Comparison of ENCODE assay signal across 21 cellular contexts in the genomic region with DNA sequence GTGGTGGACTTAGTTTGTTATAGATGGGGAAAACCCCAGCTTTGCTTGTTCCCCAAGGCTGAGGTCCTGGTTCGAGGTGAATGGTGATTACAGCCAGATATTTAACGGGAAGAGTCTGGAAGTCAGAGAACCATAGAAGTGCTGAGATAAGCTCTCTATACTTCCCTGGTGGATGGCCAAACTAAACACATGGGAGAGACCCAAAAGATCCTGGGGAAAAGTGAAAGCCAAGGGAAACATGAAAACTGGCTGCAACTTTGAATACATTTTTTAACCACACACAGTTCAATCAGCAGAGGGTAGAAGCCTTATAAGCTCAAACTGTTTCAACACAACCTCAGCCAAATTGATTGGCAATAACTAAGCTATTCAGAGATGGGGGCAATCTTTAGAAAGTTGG. TPM values are rescaled to one million over a fixed set of nuclear protein-coding genes. Genes with fewer than 3 reads are reported as not detected.
DNase-seq lines count a peak whose midpoint lies in the region; ATAC-seq and TF ChIP-seq lines count a peak whose summit lies in the region.
"Had no signal": no experiment of that assay in that cellular context is flagged by ENCODE, and none has a peak within 500 bp of the region (broad histone marks: within the 10 kb centered on the region; RNA-seq: fewer than 3 reads in every experiment).

No MANE protein-coding gene starts in this region.

- no peak overlapping the region for H4K8ac ChIP-seq in mesendoderm (ENCODE audit: low read depth, low read length)

- no peak overlapping the region for H4K5ac ChIP-seq in mesendoderm (ENCODE audit: low read length)

- TF ChIP-seq CTCF in coronary artery (IDR thresholded peaks at IDR 0.05) (no peak), glutamatergic neuron (IDR thresholded peaks at IDR 0.05; ENCODE audit: partially characterized antibody, unreplicated experiment) (no peak)

- H2BK15ac ChIP-seq in mesendoderm (replicated peaks; ENCODE audit: low read depth), result no peak overlapping the region

- H3K9ac ChIP-seq in mesendoderm (ENCODE audit: low read length), result no peak overlapping the region

- H3K4me2 ChIP-seq in mesendoderm (ENCODE audit: low read length), result no peak overlapping the region

- no peak for DNase-seq in right cardiac atrium
- DNase-seq in Right ventricle myocardium inferior (ENCODE audit: missing footprints), result no peak
- DNase-seq in dermis blood vessel endothelial cell, result peak; percentile 11
- peak; percentile 29 for DNase-seq in fibroblast of the conjunctiva (ENCODE audit: low read depth)
- no peak for DNase-seq in G401 (ENCODE audit: low spot score)
- no peak for DNase-seq in mesendoderm
- no peak for DNase-seq in coronary artery (ENCODE audit: low spot score)
- no peak for DNase-seq in glutamatergic neuron
- DNase-seq: 8988T; C1 segment of cervical spinal cord; Calu3; CD8-positive, alpha-beta T cell; EL; Karpas-422; MG63; NCI-H1417; NCI-H1694 treated with DMSO at 0.1 percent for 48 hours; NCI-H446 treated with DMSO at 0.1 percent for 48 hours; NCI-H526 treated with DMSO at 0.1 percent for 48 hours; OCI-M1 had no signal

- H3K9me3 Mint-ChIP-seq in glutamatergic neuron (ENCODE audit: unreplicated experiment), result no peaks in the 10 kb centered on the region
- H3K9me3 Mint-ChIP-seq: CD8-positive, alpha-beta T cell had no signal

- no peak overlapping the region for H3K4me3 Mint-ChIP-seq in glutamatergic neuron (ENCODE audit: unreplicated experiment)
- H3K4me3 Mint-ChIP-seq: CD8-positive, alpha-beta T cell had no signal

- no peak overlapping the region for H3K23ac ChIP-seq in mesendoderm (ENCODE audit: low read length)

- H3K4me1 ChIP-seq in right cardiac atrium (ENCODE audit: control insufficient read depth, insufficient read depth, low read length) (no peaks in the 10 kb centered on the region), mesendoderm (ENCODE audit: control insufficient read depth, low read depth, low read length) (no peaks in the 10 kb centered on the region)
- H3K4me1 ChIP-seq: SJSA1 had no signal

- intact Hi-C loops in right cardiac atrium (cut with DNase I), result no loop called here
- intact Hi-C loops in Right ventricle myocardium inferior (cut with DNase I), result no loop called here

- H2BK5ac ChIP-seq in mesendoderm (ENCODE audit: low read length), result no peak overlapping the region

- H3K27me3 Mint-ChIP-seq in glutamatergic neuron (ENCODE audit: unreplicated experiment), result peaks cover 2% of the 10 kb centered on the region

- H3K36me3 Mint-ChIP-seq in glutamatergic neuron (ENCODE audit: unreplicated experiment), result no peaks in the 10 kb centered on the region
- H3K36me3 Mint-ChIP-seq: CD8-positive, alpha-beta T cell had no signal

- H3K27ac ChIP-seq in right cardiac atrium (ENCODE audit: low read length), result no peak overlapping the region
- H3K27ac ChIP-seq in mesendoderm (ENCODE audit: low read depth, low read length), result no peak overlapping the region
- H3K27ac ChIP-seq in coronary artery, result no peak overlapping the region
- H3K27ac ChIP-seq: SJSA1 had no signal

- no peak overlapping the region for H3K56ac ChIP-seq in mesendoderm (ENCODE audit: low read length)

- no peaks in the 10 kb centered on the region for H3K9me3 ChIP-seq in right cardiac atrium (ENCODE audit: control insufficient read depth, low read length)
- H3K9me3 ChIP-seq: MG63, SJSA1 had no signal

- H3K4me3 ChIP-seq in right cardiac atrium (ENCODE audit: low read length), result no peak overlapping the region
- no peak overlapping the region for H3K4me3 ChIP-seq in mesendoderm (ENCODE audit: low read length)
- H3K4me3 ChIP-seq in coronary artery, result no peak overlapping the region
- H3K4me3 ChIP-seq: MG63, SJSA1 had no signal

- no peak overlapping the region for H3K18ac ChIP-seq in mesendoderm (ENCODE audit: low read length)

- no peak overlapping the region for H2AK5ac ChIP-seq in mesendoderm (ENCODE audit: low read length)

- H3K27me3 ChIP-seq in right cardiac atrium (ENCODE audit: control insufficient read depth, insufficient read depth) (no peaks in the 10 kb centered on the region), mesendoderm (ENCODE audit: insufficient read depth, low read length, poor library complexity) (no peaks in the 10 kb centered on the region)
- H3K27me3 ChIP-seq: MG63, SJSA1 had no signal

- no peaks in the 10 kb centered on the region for H3K79me2 ChIP-seq in mesendoderm (ENCODE audit: control insufficient read depth, insufficient read depth, low read length)

- in situ Hi-C loops in G401 (cut with HindIII; ENCODE audit: low sequenced_read_pairs), result no loop called here

- no peak overlapping the region for H3K4ac ChIP-seq in mesendoderm (ENCODE audit: low read depth, low read length)

- no peaks in the 10 kb centered on the region for H3K36me3 ChIP-seq in mesendoderm (ENCODE audit: control insufficient read depth, insufficient read depth, low read length)
- H3K36me3 ChIP-seq: MG63, SJSA1 had no signal

- no peaks in the 10 kb centered on the region for H3K79me1 ChIP-seq in mesendoderm (ENCODE audit: low read length)

- H3K4me1 Mint-ChIP-seq in glutamatergic neuron (ENCODE audit: low read depth, unreplicated experiment), result no peaks in the 10 kb centered on the region

- no peak overlapping the region for H2BK120ac ChIP-seq in mesendoderm (ENCODE audit: low read depth, low read length)

- H3K27ac Mint-ChIP-seq in glutamatergic neuron (ENCODE audit: unreplicated experiment), result no peak overlapping the region
- H3K27ac Mint-ChIP-seq: CD8-positive, alpha-beta T cell had no signal

- WGBS in right cardiac atrium, result 16% methylated on average over 2 of the region's 2 CpGs
- no CpG with 5 or more reads among the region's 2 CpGs for WGBS in mesendoderm (ENCODE audit: extremely low coverage, insufficient coverage, low lambda C conversion rate)

- peak; percentile 55 to 56 for ATAC-seq in right cardiac atrium
- no peak for ATAC-seq in Right ventricle myocardium inferior
- ATAC-seq: CD8-positive, alpha-beta T cell had no signal

RNA-seq across cellular contexts. Expression of a gene that starts 29.3 kb away (rescaled TPM):
- total RNA-seq in right cardiac atrium (100 to 1,000 TPM in 2 of 4 donors, 10 to 100 TPM in 2; 80.2 to 146 (median 98.8) TPM), Right ventricle myocardium inferior (63.8 TPM), dermis blood vessel endothelial cell (104 and 123 TPM in 2 replicates), glutamatergic neuron (ENCODE audit: unreplicated experiment) (9.2 TPM)
- 143 TPM for polyA plus RNA-seq in right cardiac atrium
- total RNA-seq in G401 (2014; rRNA removed; shearing (Covaris generic)), result not detected in 2 replicates
- polyA plus RNA-seq in mesendoderm (2013, experiment 1 of 2), result 4.9 TPM
- polyA plus RNA-seq in mesendoderm (2013, experiment 2 of 2), result 4.8 TPM
- total RNA-seq: CD8-positive, alpha-beta T cell had no signal

Comparison
In these comparisons a context has a peak if more than half of its experiments do, and no peak if none do; other contexts are left out.
1. DNase-seq: peak in dermis blood vessel endothelial cell (single experiment) and fibroblast of the conjunctiva (single experiment); none in right cardiac atrium (0 of 3), Right ventricle myocardium inferior (single experiment), G401 (single experiment), mesendoderm (single experiment), coronary artery (single experiment) and glutamatergic neuron (single experiment).
2. RNA of a gene that starts 29.3 kb away (total RNA-seq): 80.2 to 146 TPM in right cardiac atrium, 104 to 123 TPM in dermis blood vessel endothelial cell, 63.8 TPM in Right ventricle myocardium inferior (single experiment) and 9.2 TPM in glutamatergic neuron (single experiment); not detected in G401; every median in the first group is over 10 times any median in the second.